11 cellular contexts compared by ENCODE assay signal in genomic region chr12:65892905-65893304, GRCh38.
DNase-seq lines count a peak whose midpoint lies in the region; ATAC-seq and TF ChIP-seq lines count a peak whose summit lies in the region.
"Had no signal": no experiment of that assay in that cellular context is flagged by ENCODE, and none has a peak within 500 bp of the region (broad histone marks: within the 10 kb centered on the region; RNA-seq: fewer than 3 reads in every experiment).

No MANE protein-coding gene starts in this region.

- POLR2A ChIA-PET in CD8-positive, alpha-beta memory T cell (lab: Charles Lee): no interaction called here
- POLR2A ChIA-PET in GM10248 (lab: Yijun Ruan, JAX): no interaction called here

- peak overlapping the region; percentile 46 for H3K4me3 Mint-ChIP-seq in Calu3 (ENCODE audit: low read depth, unreplicated experiment)
- no peak overlapping the region for H3K4me3 Mint-ChIP-seq in natural killer cell treated with Interleukin-12 subunit alpha and Interleukin-12 subunit beta and Interleukin-15 and Interleukin-18, amount 100 ng/mL, for 72 hours
- H3K4me3 Mint-ChIP-seq in CD8-positive, alpha-beta memory T cell: no peak overlapping the region
- H3K4me3 Mint-ChIP-seq: activated CD4-positive, alpha-beta memory T cell treated with anti-CD3 and anti-CD28 coated beads, Interleukin-2, amount 10 ng/mL, durations not matched to agents 7 days and 5 days; central memory CD8-positive, alpha-beta T cell had no signal

- H3K27me3 Mint-ChIP-seq in Calu3 (ENCODE audit: unreplicated experiment): no peaks in the 10 kb centered on the region
- H3K27me3 Mint-ChIP-seq in natural killer cell treated with Interleukin-12 subunit alpha and Interleukin-12 subunit beta and Interleukin-15 and Interleukin-18, amount 100 ng/mL, for 72 hours: peaks cover 15 to 55% of the 10 kb centered on the region in 2 donors
- H3K27me3 Mint-ChIP-seq in CD8-positive, alpha-beta memory T cell: peaks cover 5 to 25% of the 10 kb centered on the region in 2 donors

- H3K36me3 Mint-ChIP-seq in Calu3 (ENCODE audit: insufficient read depth, unreplicated experiment): peaks cover 24% of the 10 kb centered on the region
- no peaks in the 10 kb centered on the region for H3K36me3 Mint-ChIP-seq in natural killer cell treated with Interleukin-12 subunit alpha and Interleukin-12 subunit beta and Interleukin-15 and Interleukin-18, amount 100 ng/mL, for 72 hours
- no peaks in the 10 kb centered on the region for H3K36me3 Mint-ChIP-seq in CD8-positive, alpha-beta memory T cell

- peak overlapping the region in 1 of 2 donors; percentile 2 for H3K4me3 ChIP-seq in cardiac fibroblast (replicated peaks in 1 of 2; ENCODE audit: low read depth in 2 of 2, low read length in 2 of 2)
- H3K4me3 ChIP-seq in CD8-positive, alpha-beta memory T cell (ENCODE audit: low read length): no peak overlapping the region

- DNase-seq in Calu3 (no peak), M059J (ENCODE audit: low read depth) (peak; percentile 86), cardiac fibroblast (ENCODE audit: low read depth in 2 of 2) (peak; percentile 63 to 87), anterior cingulate cortex (lab: John Stamatoyannopoulos, UW) (no peak), NCI-H187 treated with DMSO at 0.1 percent for 48 hours (lab: John Stamatoyannopoulos, UW) (no peak), GM10248 (ENCODE audit: extremely low spot score) (no peak)
- DNase-seq in natural killer cell treated with Interleukin-12 subunit alpha and Interleukin-12 subunit beta and Interleukin-15 and Interleukin-18, amount 100 ng/mL, for 72 hours (ENCODE audit: low spot score): no peak
- DNase-seq in CD8-positive, alpha-beta memory T cell: no peak
- DNase-seq: activated CD4-positive, alpha-beta memory T cell treated with anti-CD3 and anti-CD28 coated beads, Interleukin-2, amount 10 ng/mL, durations not matched to agents 7 days and 5 days had no signal

- H3K4me1 Mint-ChIP-seq in Calu3 (ENCODE audit: low read depth, unreplicated experiment): peaks cover 94% of the 10 kb centered on the region
- H3K4me1 Mint-ChIP-seq in natural killer cell treated with Interleukin-12 subunit alpha and Interleukin-12 subunit beta and Interleukin-15 and Interleukin-18, amount 100 ng/mL, for 72 hours (ENCODE audit: low read depth in 2 of 2): peaks cover 4 to 14% of the 10 kb centered on the region in 2 donors
- no peaks in the 10 kb centered on the region for H3K4me1 Mint-ChIP-seq in CD8-positive, alpha-beta memory T cell
- H3K4me1 Mint-ChIP-seq: activated CD4-positive, alpha-beta memory T cell treated with anti-CD3 and anti-CD28 coated beads, Interleukin-2, amount 10 ng/mL, durations not matched to agents 7 days and 5 days; central memory CD8-positive, alpha-beta T cell had no signal

- H3K27me3 ChIP-seq in CD8-positive, alpha-beta memory T cell (ENCODE audit: insufficient read depth, low read length, poor library complexity, severe bottlenecking): no peaks in the 10 kb centered on the region

- intact Hi-C loops in Calu3 (cut with micrococcal nuclease; ENCODE audit: unreplicated experiment): loop anchor here (2.0 to 10.0 kb wide), 3 partner anchors 36 to 192 kb away; no protein-coding TSS in a partner anchor

- ATAC-seq in natural killer cell treated with Interleukin-12 subunit alpha and Interleukin-12 subunit beta and Interleukin-15 and Interleukin-18, amount 100 ng/mL, for 72 hours: peak; percentile 76 to 78

- H3K27ac ChIP-seq in CD8-positive, alpha-beta memory T cell (ENCODE audit: low read depth, low read length): no peak overlapping the region
- H3K27ac ChIP-seq: HL-60 had no signal

- H3K4me1 ChIP-seq in CD8-positive, alpha-beta memory T cell (ENCODE audit: insufficient read depth, low read length): no peaks in the 10 kb centered on the region

- H3K9me3 Mint-ChIP-seq in Calu3 (ENCODE audit: low read depth, unreplicated experiment): no peaks in the 10 kb centered on the region
- H3K9me3 Mint-ChIP-seq in natural killer cell treated with Interleukin-12 subunit alpha and Interleukin-12 subunit beta and Interleukin-15 and Interleukin-18, amount 100 ng/mL, for 72 hours: no peaks in the 10 kb centered on the region
- peaks cover 0 to 2% (median 0%) of the 10 kb centered on the region in 5 donors for H3K9me3 Mint-ChIP-seq in CD8-positive, alpha-beta memory T cell
- H3K9me3 Mint-ChIP-seq: activated CD4-positive, alpha-beta memory T cell treated with anti-CD3 and anti-CD28 coated beads, Interleukin-2, amount 10 ng/mL, durations not matched to agents 7 days and 5 days; central memory CD8-positive, alpha-beta T cell had no signal

- peak overlapping the region; percentile 79 for H3K27ac Mint-ChIP-seq in Calu3 (ENCODE audit: unreplicated experiment)
- no peak overlapping the region for H3K27ac Mint-ChIP-seq in natural killer cell treated with Interleukin-12 subunit alpha and Interleukin-12 subunit beta and Interleukin-15 and Interleukin-18, amount 100 ng/mL, for 72 hours
- no peak overlapping the region for H3K27ac Mint-ChIP-seq in CD8-positive, alpha-beta memory T cell
- H3K27ac Mint-ChIP-seq: activated CD4-positive, alpha-beta memory T cell treated with anti-CD3 and anti-CD28 coated beads, Interleukin-2, amount 10 ng/mL, durations not matched to agents 7 days and 5 days had no signal

- CTCF ChIA-PET in Calu3 (lab: Charles Lee) (no interaction called here), GM10248 (lab: Yijun Ruan, JAX) (interaction anchor here (1.1 to 3.6 kb wide), 8 partner anchors 8 to 28 kb away, joined by 3 to 20 read pairs (median 5); no protein-coding TSS in a partner anchor)
- CTCF ChIA-PET in CD8-positive, alpha-beta memory T cell (lab: Charles Lee): no interaction called here

- no TSS peak for BruUV-seq in Calu3 (replicated peaks; lab: Mats Ljungman, UMichigan)

- TF ChIP-seq CTCF in Calu3 (IDR thresholded peaks at IDR 0.05; ENCODE audit: unreplicated experiment) (no peak), cardiac fibroblast (IDR thresholded peaks at IDR 0.05; ENCODE audit: low read depth, low read length) (no peak), GM10248 (IDR thresholded peaks at IDR 0.05; ENCODE audit: control extremely low read depth, extremely low read depth, low read depth, missing control alignments) (no peak)

- no peaks in the 10 kb centered on the region for H3K9me3 ChIP-seq in CD8-positive, alpha-beta memory T cell (ENCODE audit: low read length)

- H3K36me3 ChIP-seq in CD8-positive, alpha-beta memory T cell (ENCODE audit: insufficient read depth, low read length): no peaks in the 10 kb centered on the region

Comparison
In these comparisons a context has a peak if more than half of its experiments do, and no peak if none do; other contexts are left out.
1. DNase-seq: peak in M059J (single experiment) and cardiac fibroblast (2 of 2); none in Calu3 (single experiment), natural killer cell treated with Interleukin-12 subunit alpha and Interleukin-12 subunit beta and Interleukin-15 and Interleukin-18, amount 100 ng/mL, for 72 hours (single experiment), anterior cingulate cortex (0 of 58), NCI-H187 treated with DMSO at 0.1 percent for 48 hours (single experiment), CD8-positive, alpha-beta memory T cell (0 of 5) and GM10248 (single experiment).